ENCODE assay signal across 12 cellular contexts in genomic region chr6:156729248-156729647, GRCh38. TPM values are rescaled to one million over a fixed set of nuclear protein-coding genes. Genes with fewer than 3 reads are reported as not detected.
DNase-seq lines count a peak whose midpoint lies in the region; ATAC-seq and TF ChIP-seq lines count a peak whose summit lies in the region.
"Had no signal": no experiment of that assay in that cellular context is flagged by ENCODE, and none has a peak within 500 bp of the region (broad histone marks: within the 10 kb centered on the region; RNA-seq: fewer than 3 reads in every experiment).

No MANE protein-coding gene starts in this region.

- no peaks in the 10 kb centered on the region for H3K36me3 Mint-ChIP-seq in activated CD4-positive, alpha-beta T cell treated with anti-CD3 and anti-CD28 coated beads for 36 hours (ENCODE audit: low read depth)
- H3K36me3 Mint-ChIP-seq: activated naive CD4-positive, alpha-beta T cell treated with anti-CD3 and anti-CD28 coated beads, Interleukin-2, amount 50 U/mL, for 72 hours; IgD-negative memory B cell had no signal

- DNase-seq in GM06990 (ENCODE audit: extremely low read depth, insufficient read length) (peak; percentile 28), NCI-H69 (lab: John Stamatoyannopoulos, UW) (peak; percentile 55), fibroblast of the aortic adventitia (ENCODE audit: low read depth) (peak; percentile 45), esophagus squamous epithelium (lab: John Stamatoyannopoulos, UW) (no peak)
- no peak for DNase-seq in activated CD4-positive, alpha-beta T cell treated with anti-CD3 and anti-CD28 coated beads for 36 hours
- DNase-seq in activated T-cell treated with anti-CD3 and anti-CD28 coated beads, Interleukin-2, amount 50 U/mL, for 1 hour = no peak
- DNase-seq: glutamatergic neuron, transverse colon had no signal

- TF ChIP-seq CTCF in GM06990 (IDR thresholded peaks at IDR 0.05; ENCODE audit: insufficient read depth, low read length, poor library complexity, severe bottlenecking) (no peak), fibroblast of the aortic adventitia (IDR thresholded peaks at IDR 0.05; ENCODE audit: insufficient read depth, low read length) (no peak), esophagus squamous epithelium (IDR thresholded peaks at IDR 0.05) (no peak)

- H3K27ac Mint-ChIP-seq in activated CD4-positive, alpha-beta T cell treated with anti-CD3 and anti-CD28 coated beads for 36 hours = no peak overlapping the region
- H3K27ac Mint-ChIP-seq: activated naive CD4-positive, alpha-beta T cell treated with anti-CD3 and anti-CD28 coated beads, Interleukin-2, amount 50 U/mL, for 72 hours; IgD-negative memory B cell had no signal

- TF ChIP-seq POLR2A in esophagus squamous epithelium (IDR thresholded peaks at IDR 0.05) = no peak

- no peaks in the 10 kb centered on the region for H3K9me3 Mint-ChIP-seq in activated CD4-positive, alpha-beta T cell treated with anti-CD3 and anti-CD28 coated beads for 36 hours (ENCODE audit: low read depth)
- H3K9me3 Mint-ChIP-seq: activated naive CD4-positive, alpha-beta T cell treated with anti-CD3 and anti-CD28 coated beads, Interleukin-2, amount 50 U/mL, for 72 hours; IgD-negative memory B cell had no signal

- no peak overlapping the region for H3K4me3 ChIP-seq in GM06990 (replicated peaks; ENCODE audit: low read depth, low read length)
- H3K4me3 ChIP-seq in fibroblast of the aortic adventitia (ENCODE audit: low read depth, low read length) = no peak overlapping the region
- no peak overlapping the region for H3K4me3 ChIP-seq in esophagus squamous epithelium
- H3K4me3 ChIP-seq: transverse colon had no signal

- H3K27me3 ChIP-seq in GM06990 (replicated peaks; ENCODE audit: control insufficient read depth, insufficient read depth, low read length) (no peaks in the 10 kb centered on the region), esophagus squamous epithelium (no peaks in the 10 kb centered on the region)
- H3K27me3 ChIP-seq: transverse colon had no signal

- ATAC-seq in HG02759 (IDR thresholded peaks at IDR 0.05; ENCODE audit: unreplicated experiment) (peak; percentile 66), HG03025 (IDR thresholded peaks at IDR 0.05; ENCODE audit: low FRiP score, unreplicated experiment) (no peak)
- no peak for ATAC-seq in activated CD4-positive, alpha-beta T cell treated with anti-CD3 and anti-CD28 coated beads for 36 hours

- no peaks in the 10 kb centered on the region for H3K4me1 ChIP-seq in esophagus squamous epithelium
- H3K4me1 ChIP-seq: transverse colon had no signal

- no peaks in the 10 kb centered on the region for H3K9me3 ChIP-seq in esophagus squamous epithelium
- H3K9me3 ChIP-seq: transverse colon had no signal

- no peaks in the 10 kb centered on the region for H3K36me3 ChIP-seq in GM06990 (ENCODE audit: control insufficient read depth, insufficient read depth, low read length)
- no peaks in the 10 kb centered on the region for H3K36me3 ChIP-seq in esophagus squamous epithelium
- H3K36me3 ChIP-seq: transverse colon had no signal

- H3K27me3 Mint-ChIP-seq in activated CD4-positive, alpha-beta T cell treated with anti-CD3 and anti-CD28 coated beads for 36 hours = no peaks in the 10 kb centered on the region

- H3K4me1 Mint-ChIP-seq in activated CD4-positive, alpha-beta T cell treated with anti-CD3 and anti-CD28 coated beads for 36 hours = peaks cover 3% of the 10 kb centered on the region

- POLR2A ChIA-PET in activated CD4-positive, alpha-beta T cell treated with anti-CD3 and anti-CD28 coated beads for 36 hours (lab: Charles Lee) = no interaction called here

- no peak overlapping the region for H3K27ac ChIP-seq in esophagus squamous epithelium
- H3K27ac ChIP-seq: transverse colon had no signal

- intact Hi-C loops in activated CD4-positive, alpha-beta T cell treated with anti-CD3 and anti-CD28 coated beads for 36 hours (cut with DNase I, micrococcal nuclease) = no loop called here
- intact Hi-C loops in esophagus squamous epithelium (cut with DNase I) = no loop called here

- CTCF ChIA-PET in activated CD4-positive, alpha-beta T cell treated with anti-CD3 and anti-CD28 coated beads for 36 hours (lab: Charles Lee) = interaction anchor here (0.5 to 0.7 kb wide), 2 partner anchors 157 to 163 kb away, joined by 3 read pairs; no protein-coding TSS in a partner anchor

- WGBS in esophagus squamous epithelium, 2 donors = 52 to 65% methylated on average over 2 of the region's 2 CpGs

- no peak overlapping the region for H3K4me3 Mint-ChIP-seq in activated CD4-positive, alpha-beta T cell treated with anti-CD3 and anti-CD28 coated beads for 36 hours
- H3K4me3 Mint-ChIP-seq: IgD-negative memory B cell had no signal

RNA-seq across cellular contexts. Expression of gene ARID1B, which starts 47.9 kb away (rescaled TPM):
- 47.7 and 55.9 TPM in 2 replicates for total RNA-seq in fibroblast of the aortic adventitia (ENCODE audit: low replicate concordance)
- total RNA-seq in activated CD4-positive, alpha-beta T cell treated with anti-CD3 and anti-CD28 coated beads for 36 hours = 10 to 100 TPM; 42.2 to 53.6 TPM
- 100 to 1,000 TPM in 1 of 4 donors, 10 to 100 TPM in 3; 25.2 to 103 (median 59.5) TPM for total RNA-seq in esophagus squamous epithelium

Comparison
In these comparisons a context has a peak if more than half of its experiments do, and no peak if none do; other contexts are left out.
1. DNase-seq: peak in GM06990 (single experiment), NCI-H69 (single experiment) and fibroblast of the aortic adventitia (single experiment); none in activated CD4-positive, alpha-beta T cell treated with anti-CD3 and anti-CD28 coated beads for 36 hours (single experiment), activated T-cell treated with anti-CD3 and anti-CD28 coated beads, Interleukin-2, amount 50 U/mL, for 1 hour (single experiment) and esophagus squamous epithelium (single experiment).